20 cellular contexts compared by ENCODE assay signal in genomic region chr1:30475966-30476365, GRCh38.
DNase-seq lines count a peak whose midpoint lies in the region; ATAC-seq and TF ChIP-seq lines count a peak whose summit lies in the region.
"Had no signal": no experiment of that assay in that cellular context is flagged by ENCODE, and none has a peak within 500 bp of the region (broad histone marks: within the 10 kb centered on the region; RNA-seq: fewer than 3 reads in every experiment).

No MANE protein-coding gene starts in this region.

- H3K27me3 Mint-ChIP-seq in activated CD8-positive, alpha-beta memory T cell treated with anti-CD3 and anti-CD28 coated beads, Interleukin-2, amount 10 ng/mL, durations not matched to agents 7 days and 5 days = no peaks in the 10 kb centered on the region
- H3K27me3 Mint-ChIP-seq: B cell had no signal

- H3K27me3 ChIP-seq in sigmoid colon (no peaks in the 10 kb centered on the region), tibial artery (peaks cover 0 to 9% of the 10 kb centered on the region in 2 donors)
- H3K27me3 ChIP-seq: BLaER1 treated with 17β-estradiol and CSF1 and Interleukin-3, amounts not matched to agents 10 nM and 100 nM had no signal

- peak; percentile 35 for DNase-seq in activated CD8-positive, alpha-beta memory T cell treated with anti-CD3 and anti-CD28 coated beads for 24 hours
- DNase-seq in activated CD8-positive, alpha-beta memory T cell treated with anti-CD3 and anti-CD28 coated beads, Interleukin-2, amount 10 ng/mL, durations not matched to agents 7 days and 5 days = no peak
- DNase-seq in posterior vena cava (ENCODE audit: low spot score) (peak; percentile 58), sigmoid colon (peak; percentile 26), tibial artery (peak; percentile 7 to 40), NCI-H748 treated with DMSO at 0.1 percent for 48 hours (lab: John Stamatoyannopoulos, UW) (no peak)
- DNase-seq: AML-193; Caco-2; Calu3; CD4-positive, alpha-beta T cell; CD8-positive, alpha-beta T cell; DMS79 treated with DMSO at 0.1 percent for 48 hours; GF-D8 had no signal

- H3K27ac Mint-ChIP-seq in activated CD8-positive, alpha-beta memory T cell treated with anti-CD3 and anti-CD28 coated beads, Interleukin-2, amount 10 ng/mL, durations not matched to agents 7 days and 5 days = no peak overlapping the region
- H3K27ac Mint-ChIP-seq: B cell; CD4-positive, alpha-beta T cell; CD8-positive, alpha-beta T cell had no signal

- no peak for TF ChIP-seq POLR2A in sigmoid colon (IDR thresholded peaks at IDR 0.05)

- WGBS in sigmoid colon, 2 donors = 64 to 67% methylated on average over 6 of the region's 6 CpGs

- H3K4me3 Mint-ChIP-seq in activated CD8-positive, alpha-beta memory T cell treated with anti-CD3 and anti-CD28 coated beads, Interleukin-2, amount 10 ng/mL, durations not matched to agents 7 days and 5 days = no peak overlapping the region
- H3K4me3 Mint-ChIP-seq: B cell; CD4-positive, alpha-beta T cell; CD8-positive, alpha-beta T cell had no signal

- peaks cover 0 to 1% (median 0%) of the 10 kb centered on the region in 4 donors for H3K9me3 ChIP-seq in sigmoid colon
- H3K9me3 ChIP-seq in tibial artery = peaks cover under 1 to 12% (median 4%) of the 10 kb centered on the region in 3 donors
- H3K9me3 ChIP-seq: A549, Caco-2 had no signal

- intact Hi-C loops in posterior vena cava (cut with DNase I) = no loop called here
- intact Hi-C loops in sigmoid colon (cut with DNase I) = no loop called here
- intact Hi-C loops in tibial artery (cut with DNase I; ENCODE audit: low total_unique reads) = no loop called here

- peaks cover 2% of the 10 kb centered on the region for H3K4me1 Mint-ChIP-seq in activated CD8-positive, alpha-beta memory T cell treated with anti-CD3 and anti-CD28 coated beads, Interleukin-2, amount 10 ng/mL, durations not matched to agents 7 days and 5 days
- H3K4me1 Mint-ChIP-seq: B cell had no signal

- H3K4me3 ChIP-seq in sigmoid colon = no peak overlapping the region
- no peak overlapping the region for H3K4me3 ChIP-seq in tibial artery
- H3K4me3 ChIP-seq: A549; BLaER1 treated with 17β-estradiol and CSF1 and Interleukin-3, amounts not matched to agents 10 nM and 100 nM had no signal

- TF ChIP-seq EP300 in sigmoid colon (IDR thresholded peaks at IDR 0.05) = no peak

- H3K36me3 ChIP-seq in sigmoid colon (no peaks in the 10 kb centered on the region), tibial artery (no peaks in the 10 kb centered on the region)
- H3K36me3 ChIP-seq: BLaER1 treated with 17β-estradiol and CSF1 and Interleukin-3, amounts not matched to agents 10 nM and 100 nM had no signal

- no peak overlapping the region for H3K27ac ChIP-seq in sigmoid colon
- no peak overlapping the region for H3K27ac ChIP-seq in tibial artery
- H3K27ac ChIP-seq: 22Rv1; A549; BLaER1 treated with 17β-estradiol and CSF1 and Interleukin-3, amounts not matched to agents 10 nM and 100 nM; C4-2B had no signal

- no peaks in the 10 kb centered on the region for H3K4me1 ChIP-seq in sigmoid colon
- H3K4me1 ChIP-seq in tibial artery = no peaks in the 10 kb centered on the region
- H3K4me1 ChIP-seq: A549; BLaER1 treated with 17β-estradiol and CSF1 and Interleukin-3, amounts not matched to agents 10 nM and 100 nM; Caco-2 had no signal

- peaks cover 4% of the 10 kb centered on the region for H3K9me3 Mint-ChIP-seq in activated CD8-positive, alpha-beta memory T cell treated with anti-CD3 and anti-CD28 coated beads, Interleukin-2, amount 10 ng/mL, durations not matched to agents 7 days and 5 days (ENCODE audit: low read depth)

- ATAC-seq in activated CD8-positive, alpha-beta memory T cell treated with anti-CD3 and anti-CD28 coated beads, Interleukin-2, amount 10 ng/mL, durations not matched to agents 7 days and 5 days = no peak
- no peak for ATAC-seq in GM21825 (IDR thresholded peaks at IDR 0.05; ENCODE audit: unreplicated experiment)
- ATAC-seq in HG03460 (IDR thresholded peaks at IDR 0.05; ENCODE audit: unreplicated experiment) = no peak
- ATAC-seq: A549; CD8-positive, alpha-beta T cell had no signal

- no peaks in the 10 kb centered on the region for H3K36me3 Mint-ChIP-seq in activated CD8-positive, alpha-beta memory T cell treated with anti-CD3 and anti-CD28 coated beads, Interleukin-2, amount 10 ng/mL, durations not matched to agents 7 days and 5 days
- H3K36me3 Mint-ChIP-seq: CD8-positive, alpha-beta T cell had no signal

- CTCF ChIA-PET in activated CD8-positive, alpha-beta memory T cell treated with anti-CD3 and anti-CD28 coated beads, Interleukin-2, amount 10 ng/mL, durations not matched to agents 7 days and 5 days (lab: Charles Lee) = no interaction called here

- no peak for TF ChIP-seq CTCF in sigmoid colon (IDR thresholded peaks at IDR 0.05)
- no peak for TF ChIP-seq CTCF in tibial artery (IDR thresholded peaks at IDR 0.05)

Comparison
In these comparisons a context has a peak if more than half of its experiments do, and no peak if none do; other contexts are left out.
1. DNase-seq: peak in activated CD8-positive, alpha-beta memory T cell treated with anti-CD3 and anti-CD28 coated beads for 24 hours (single experiment), posterior vena cava (single experiment), sigmoid colon (single experiment) and tibial artery (2 of 2); none in activated CD8-positive, alpha-beta memory T cell treated with anti-CD3 and anti-CD28 coated beads, Interleukin-2, amount 10 ng/mL, durations not matched to agents 7 days and 5 days (single experiment) and NCI-H748 treated with DMSO at 0.1 percent for 48 hours (single experiment).